ENCODE assay signal across 21 cellular contexts in the genomic region with DNA sequence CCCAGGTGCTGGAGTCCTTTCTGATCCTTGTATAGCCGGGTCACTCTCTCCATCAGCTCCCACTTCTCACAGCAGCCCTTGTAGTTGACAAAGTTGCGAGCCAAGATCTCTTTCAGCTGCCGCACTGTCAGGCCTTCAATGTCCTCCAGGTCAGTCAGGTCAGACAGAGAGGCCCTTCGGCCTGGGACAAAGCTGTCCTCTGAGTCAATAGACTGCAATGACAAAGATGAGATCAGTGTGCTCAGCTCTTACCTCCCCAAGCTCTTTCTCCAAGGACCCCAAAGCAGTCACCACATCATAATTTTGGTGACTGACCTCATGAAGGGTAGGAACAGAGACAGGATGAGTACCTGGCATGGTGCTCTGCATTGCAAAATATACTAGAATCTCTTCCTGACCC. TPM values are rescaled to one million over a fixed set of nuclear protein-coding genes. Genes with fewer than 3 reads are reported as not detected.
DNase-seq lines count a peak whose midpoint lies in the region; ATAC-seq and TF ChIP-seq lines count a peak whose summit lies in the region.
"Had no signal": no experiment of that assay in that cellular context is flagged by ENCODE, and none has a peak within 500 bp of the region (broad histone marks: within the 10 kb centered on the region; RNA-seq: fewer than 3 reads in every experiment).

No MANE protein-coding gene starts in this region.

- CTCF ChIA-PET in activated naive CD4-positive, alpha-beta T cell treated with anti-CD3 and anti-CD28 coated beads, Interleukin-2, amount 10 ng/mL, durations not matched to agents 7 days and 5 days (lab: Charles Lee), result no interaction called here

- H3K4me3 Mint-ChIP-seq in activated naive CD4-positive, alpha-beta T cell treated with anti-CD3 and anti-CD28 coated beads, Interleukin-2, amount 10 ng/mL, durations not matched to agents 7 days and 5 days, result no peak overlapping the region
- no peak overlapping the region for H3K4me3 Mint-ChIP-seq in T-helper 17 cell

- intact Hi-C loops in spleen (cut with DNase I; ENCODE audit: low total_unique reads), result no loop called here

- no peaks in the 10 kb centered on the region for H3K36me3 Mint-ChIP-seq in activated naive CD4-positive, alpha-beta T cell treated with anti-CD3 and anti-CD28 coated beads, Interleukin-2, amount 50 U/mL, for 72 hours
- H3K36me3 Mint-ChIP-seq in activated naive CD4-positive, alpha-beta T cell treated with anti-CD3 and anti-CD28 coated beads, Interleukin-2, amount 10 ng/mL, durations not matched to agents 7 days and 5 days, result peaks cover 50% of the 10 kb centered on the region
- peaks cover 8% of the 10 kb centered on the region for H3K36me3 Mint-ChIP-seq in T-helper 17 cell (ENCODE audit: low read depth)

- H3K36me3 ChIP-seq in spleen, result peaks cover 0 to 100% (median 54%) of the 10 kb centered on the region in 6 donors
- H3K36me3 ChIP-seq: BE2C had no signal

- H3K4me1 Mint-ChIP-seq in activated naive CD4-positive, alpha-beta T cell treated with anti-CD3 and anti-CD28 coated beads, Interleukin-2, amount 10 ng/mL, durations not matched to agents 7 days and 5 days, result peaks cover 5% of the 10 kb centered on the region
- peaks cover 23% of the 10 kb centered on the region for H3K4me1 Mint-ChIP-seq in T-helper 17 cell

- peaks cover 0 to 20% (median 3%) of the 10 kb centered on the region in 6 donors for H3K4me1 ChIP-seq in spleen
- H3K4me1 ChIP-seq: A549 had no signal

- no peak for DNase-seq in activated naive CD4-positive, alpha-beta T cell treated with anti-CD3 and anti-CD28 coated beads, Interleukin-2, amount 50 U/mL, for 72 hours (ENCODE audit: low spot score in 2 of 2)
- no peak for DNase-seq in activated naive CD4-positive, alpha-beta T cell treated with anti-CD3 and anti-CD28 coated beads, Interleukin-2, amount 10 ng/mL, durations not matched to agents 7 days and 5 days
- DNase-seq in T-helper 17 cell, result no peak
- DNase-seq in substantia nigra (lab: John Stamatoyannopoulos, UW), result no peak
- DNase-seq in kidney tubule cell (ENCODE audit: low spot score), result no peak
- DNase-seq in spleen, result no peak
- DNase-seq: BE2C; COR-L47; DMS 273 treated with DMSO at 0.1 percent for 48 hours; DMS79 treated with DMSO at 0.1 percent for 48 hours; Karpas-422; MV-4-11; NCI-H1105 treated with DMSO at 0.1 percent for 48 hours; NCI-H2029 treated with DMSO at 0.1 percent for 48 hours; NCI-H226; NCI-H524; NCI-H774; NK-92 treated with Interleukin-12 subunit alpha and Interleukin-12 subunit beta, amount 100 ng/mL, for 24 hours had no signal

- no peak for TF ChIP-seq POLR2A in spleen (IDR thresholded peaks at IDR 0.05)

- 93 to 100% (median 98%) methylated on average over 4 of the region's 4 CpGs for WGBS in spleen, 5 donors

- H3K27ac Mint-ChIP-seq in activated naive CD4-positive, alpha-beta T cell treated with anti-CD3 and anti-CD28 coated beads, Interleukin-2, amount 50 U/mL, for 72 hours, result peak overlapping the region; percentile 11 to 50
- H3K27ac Mint-ChIP-seq in activated naive CD4-positive, alpha-beta T cell treated with anti-CD3 and anti-CD28 coated beads, Interleukin-2, amount 10 ng/mL, durations not matched to agents 7 days and 5 days, result no peak overlapping the region
- peak overlapping the region; percentile 39 for H3K27ac Mint-ChIP-seq in T-helper 17 cell

- H3K4me3 ChIP-seq in spleen, result no peak overlapping the region
- H3K4me3 ChIP-seq: A549 had no signal

- no peaks in the 10 kb centered on the region for H3K27me3 ChIP-seq in spleen (replicated peaks in 1 of 7)
- H3K27me3 ChIP-seq: BE2C had no signal

- no peaks in the 10 kb centered on the region for H3K9me3 Mint-ChIP-seq in activated naive CD4-positive, alpha-beta T cell treated with anti-CD3 and anti-CD28 coated beads, Interleukin-2, amount 50 U/mL, for 72 hours
- H3K9me3 Mint-ChIP-seq in activated naive CD4-positive, alpha-beta T cell treated with anti-CD3 and anti-CD28 coated beads, Interleukin-2, amount 10 ng/mL, durations not matched to agents 7 days and 5 days, result no peaks in the 10 kb centered on the region

- no peak for TF ChIP-seq CTCF in spleen (IDR thresholded peaks at IDR 0.05 in 8 of 11, conservative IDR thresholded peaks at IDR 0.05 in 3 of 11)

- no peak for ATAC-seq in activated naive CD4-positive, alpha-beta T cell treated with anti-CD3 and anti-CD28 coated beads, Interleukin-2, amount 50 U/mL, for 72 hours
- ATAC-seq in T-helper 17 cell, result no peak
- ATAC-seq: A549, Panc1 had no signal

- no peaks in the 10 kb centered on the region for H3K27me3 Mint-ChIP-seq in activated naive CD4-positive, alpha-beta T cell treated with anti-CD3 and anti-CD28 coated beads, Interleukin-2, amount 10 ng/mL, durations not matched to agents 7 days and 5 days
- no peaks in the 10 kb centered on the region for H3K27me3 Mint-ChIP-seq in T-helper 17 cell

- H3K27ac ChIP-seq in cingulate gyrus (ENCODE audit: low read depth, low read length), result peak overlapping the region; percentile 99
- peak overlapping the region; percentile 98 for H3K27ac ChIP-seq in substantia nigra (ENCODE audit: low read depth, low read length, poor library complexity, severe bottlenecking)
- H3K27ac ChIP-seq in spleen, result no peak overlapping the region
- H3K27ac ChIP-seq: A549 had no signal

- H3K9me3 ChIP-seq in T-helper 17 cell (ENCODE audit: control insufficient read depth, low read length, poor library complexity, severe bottlenecking) (no peaks in the 10 kb centered on the region), spleen (no peaks in the 10 kb centered on the region)
- H3K9me3 ChIP-seq: A549, BE2C had no signal

RNA-seq across cellular contexts. Expression of a gene that starts 36.1 kb away (rescaled TPM):
- 100 to 1,000 TPM in 1 of 2 donors, 10 to 100 TPM in 1; 42.6 to 116 TPM for total RNA-seq in activated naive CD4-positive, alpha-beta T cell treated with anti-CD3 and anti-CD28 coated beads, Interleukin-2, amount 50 U/mL, for 72 hours
- 10 to 100 TPM; 43.1 to 48.7 TPM for total RNA-seq in T-helper 17 cell
- 10 to 100 TPM; 30.9 to 63.1 (median 38.0) TPM for total RNA-seq in spleen
- polyA plus RNA-seq in spleen, result 1 to 10 TPM; 4.5 to 9.1 (median 4.7) TPM

RNA-seq across cellular contexts. Expression of a gene that starts 47.1 kb away (rescaled TPM):
- total RNA-seq in activated naive CD4-positive, alpha-beta T cell treated with anti-CD3 and anti-CD28 coated beads, Interleukin-2, amount 50 U/mL, for 72 hours, result 10 to 100 TPM in 1 of 2 donors, 1 to 10 TPM in 1; 7.3 to 30.9 TPM
- 10 to 100 TPM; 71.0 to 72.1 TPM for total RNA-seq in T-helper 17 cell
- 10 to 100 TPM; 28.1 to 39.7 (median 33.0) TPM for total RNA-seq in spleen
- polyA plus RNA-seq in spleen, result 1 to 10 TPM; 5.7 to 9.2 (median 7.4) TPM

RNA-seq across cellular contexts. Expression of a gene that starts 55.0 kb away (rescaled TPM):
- total RNA-seq in activated naive CD4-positive, alpha-beta T cell treated with anti-CD3 and anti-CD28 coated beads, Interleukin-2, amount 50 U/mL, for 72 hours, result 10 to 100 TPM; 22.7 to 24.8 TPM
- total RNA-seq in T-helper 17 cell, result 10 to 100 TPM; 28.0 to 33.3 TPM
- 10 to 100 TPM; 13.2 to 23.7 (median 18.0) TPM for total RNA-seq in spleen
- polyA plus RNA-seq in spleen, result 10 to 100 TPM; 17.2 to 22.0 (median 18.7) TPM

RNA-seq across cellular contexts. Expression of a gene that starts 55.1 kb away (rescaled TPM):
- total RNA-seq in activated naive CD4-positive, alpha-beta T cell treated with anti-CD3 and anti-CD28 coated beads, Interleukin-2, amount 50 U/mL, for 72 hours, result 1 to 10 TPM in 1 of 2 donors, under 1 TPM in 1; 0.48 to 1.5 TPM
- 1 to 10 TPM; 3.5 to 5.1 TPM for total RNA-seq in T-helper 17 cell
- 1 to 10 TPM; 1.3 to 7.6 (median 3.2) TPM for total RNA-seq in spleen
- 1 to 10 TPM; 2.2 to 3.3 (median 2.7) TPM for polyA plus RNA-seq in spleen

Comparison
In these comparisons a context has a peak if more than half of its experiments do, and no peak if none do; other contexts are left out.
1. H3K27ac ChIP-seq: peak in cingulate gyrus (single experiment) and substantia nigra (single experiment); none in spleen (0 of 8).